In genomic region chr1:32538887-32539583, GRCh38 we compare ENCODE assay signal across 1 cellular context.
TF ChIP-seq lines count a peak whose summit lies in the region.

TSS of gene ZBTB8A (plus strand) at chr1:32539427. CDS start at chr1:32592932, 53,505 bp downstream.

TF ChIP-seq in HEK293, 187 proteins besides CTCF, POLR2A, EP300 and RAD21 (continued from another document and continues in another):
- TF ChIP-seq ELK4 (IDR thresholded peaks at IDR 0.05; ENCODE audit: borderline replicate concordance, low read depth, low read length) (no peak), ZEB2 (tag by site-specific recombination; IDR thresholded peaks at IDR 0.05) (peak; percentile 70; the same call in 1 of the 2 replicates), ZNF792 (tag by site-specific recombination; IDR thresholded peaks at IDR 0.05) (no peak), ZNF580 (tag by site-specific recombination; IDR thresholded peaks at IDR 0.05) (no peak), ZNF488 (tag by site-specific recombination; IDR thresholded peaks at IDR 0.05) (no peak), ZNF202 (tag by site-specific recombination; IDR thresholded peaks at IDR 0.05; ENCODE audit: borderline replicate concordance) (no peak), BCL11B (tag by site-specific recombination; IDR thresholded peaks at IDR 0.05; ENCODE audit: low read depth) (no peak), ZNF394 (tag by site-specific recombination; IDR thresholded peaks at IDR 0.05; ENCODE audit: borderline replicate concordance) (0 out of 2 replicates have a peak, but pooled peaks have one; percentile 41), ZNF518A (tag by site-specific recombination; conservative IDR thresholded peaks at IDR 0.05; ENCODE audit: low read depth) (no peak), ZNF133 (tag by site-specific recombination; IDR thresholded peaks at IDR 0.05) (no peak), SP7 (tag by site-specific recombination; IDR thresholded peaks at IDR 0.05) (peak; percentile 40; the same call in 1 of the 2 replicates), SP3 (tag by site-specific recombination; IDR thresholded peaks at IDR 0.05) (peak; percentile 34; the same call in 1 of the 2 replicates), ZNF433 (tag by site-specific recombination; IDR thresholded peaks at IDR 0.05; ENCODE audit: low read depth) (no peak), GLI2 (tag by site-specific recombination; IDR thresholded peaks at IDR 0.05; ENCODE audit: borderline replicate concordance, low read depth) (no peak), ZNF768 (tag by site-specific recombination; IDR thresholded peaks at IDR 0.05) (no peak), TCF7L2 (IDR thresholded peaks at IDR 0.05; ENCODE audit: borderline replicate concordance, low read depth, low read length) (no peak), ZNF248 (tag by site-specific recombination; IDR thresholded peaks at IDR 0.05) (no peak), ZNF19 (tag by site-specific recombination; IDR thresholded peaks at IDR 0.05; ENCODE audit: low read depth) (no peak), ZNF155 (tag by site-specific recombination; IDR thresholded peaks at IDR 0.05) (no peak), ZNF521 (tag by site-specific recombination; IDR thresholded peaks at IDR 0.05) (no peak), ZNF280C (tag by site-specific recombination; IDR thresholded peaks at IDR 0.05) (no peak), ZIC2 (tag by site-specific recombination; IDR thresholded peaks at IDR 0.05) (no peak), ZNF776 (tag by site-specific recombination; IDR thresholded peaks at IDR 0.05; ENCODE audit: borderline replicate concordance) (no peak), ZFP69B (tag by site-specific recombination; IDR thresholded peaks at IDR 0.05) (peak; percentile 98), PRDM4 (tag by site-specific recombination; IDR thresholded peaks at IDR 0.05) (no peak), KLF1 (tag by site-specific recombination; IDR thresholded peaks at IDR 0.05) (peak; percentile 73), ZNF324 (tag by site-specific recombination; IDR thresholded peaks at IDR 0.05) (no peak), MZF1 (tag by site-specific recombination; IDR thresholded peaks at IDR 0.05; ENCODE audit: borderline replicate concordance) (peak; percentile 91), SCRT1 (tag by site-specific recombination; IDR thresholded peaks at IDR 0.05; ENCODE audit: borderline replicate concordance) (no peak), OVOL3 (tag by site-specific recombination; IDR thresholded peaks at IDR 0.05) (no peak)
- TF ChIP-seq, protein P1, sequence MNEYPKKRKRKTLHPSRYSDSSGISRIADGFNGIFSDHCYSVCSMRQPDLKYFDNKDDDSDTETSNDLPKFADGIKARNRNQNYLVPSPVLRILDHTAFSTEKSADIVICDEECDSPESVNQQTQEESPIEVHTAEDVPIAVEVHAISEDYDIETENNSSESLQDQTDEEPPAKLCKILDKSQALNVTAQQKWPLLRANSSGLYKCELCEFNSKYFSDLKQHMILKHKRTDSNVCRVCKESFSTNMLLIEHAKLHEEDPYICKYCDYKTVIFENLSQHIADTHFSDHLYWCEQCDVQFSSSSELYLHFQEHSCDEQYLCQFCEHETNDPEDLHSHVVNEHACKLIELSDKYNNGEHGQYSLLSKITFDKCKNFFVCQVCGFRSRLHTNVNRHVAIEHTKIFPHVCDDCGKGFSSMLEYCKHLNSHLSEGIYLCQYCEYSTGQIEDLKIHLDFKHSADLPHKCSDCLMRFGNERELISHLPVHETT (tag by site-specific recombination; IDR thresholded peaks at IDR 0.05): no peak
- TF ChIP-seq, protein P2, sequence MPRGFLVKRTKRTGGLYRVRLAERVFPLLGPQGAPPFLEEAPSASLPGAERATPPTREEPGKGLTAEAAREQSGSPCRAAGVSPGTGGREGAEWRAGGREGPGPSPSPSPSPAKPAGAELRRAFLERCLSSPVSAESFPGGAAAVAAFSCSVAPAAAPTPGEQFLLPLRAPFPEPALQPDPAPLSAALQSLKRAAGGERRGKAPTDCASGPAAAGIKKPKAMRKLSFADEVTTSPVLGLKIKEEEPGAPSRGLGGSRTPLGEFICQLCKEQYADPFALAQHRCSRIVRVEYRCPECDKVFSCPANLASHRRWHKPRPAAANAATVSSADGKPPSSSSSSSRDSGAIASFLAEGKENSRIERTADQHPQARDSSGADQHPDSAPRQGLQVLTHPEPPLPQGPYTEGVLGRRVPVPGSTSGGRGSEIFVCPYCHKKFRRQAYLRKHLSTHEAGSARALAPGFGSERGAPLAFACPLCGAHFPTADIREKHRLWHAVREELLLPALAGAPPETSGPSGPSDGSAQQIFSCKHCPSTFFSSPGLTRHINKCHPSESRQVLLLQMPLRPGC (tag by site-specific recombination; IDR thresholded peaks at IDR 0.05): no peak
- TF ChIP-seq, protein P3, sequence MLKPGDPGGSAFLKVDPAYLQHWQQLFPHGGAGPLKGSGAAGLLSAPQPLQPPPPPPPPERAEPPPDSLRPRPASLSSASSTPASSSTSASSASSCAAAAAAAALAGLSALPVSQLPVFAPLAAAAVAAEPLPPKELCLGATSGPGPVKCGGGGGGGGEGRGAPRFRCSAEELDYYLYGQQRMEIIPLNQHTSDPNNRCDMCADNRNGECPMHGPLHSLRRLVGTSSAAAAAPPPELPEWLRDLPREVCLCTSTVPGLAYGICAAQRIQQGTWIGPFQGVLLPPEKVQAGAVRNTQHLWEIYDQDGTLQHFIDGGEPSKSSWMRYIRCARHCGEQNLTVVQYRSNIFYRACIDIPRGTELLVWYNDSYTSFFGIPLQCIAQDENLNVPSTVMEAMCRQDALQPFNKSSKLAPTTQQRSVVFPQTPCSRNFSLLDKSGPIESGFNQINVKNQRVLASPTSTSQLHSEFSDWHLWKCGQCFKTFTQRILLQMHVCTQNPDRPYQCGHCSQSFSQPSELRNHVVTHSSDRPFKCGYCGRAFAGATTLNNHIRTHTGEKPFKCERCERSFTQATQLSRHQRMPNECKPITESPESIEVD (tag by site-specific recombination; IDR thresholded peaks at IDR 0.05): no peak
- TF ChIP-seq, protein P4, sequence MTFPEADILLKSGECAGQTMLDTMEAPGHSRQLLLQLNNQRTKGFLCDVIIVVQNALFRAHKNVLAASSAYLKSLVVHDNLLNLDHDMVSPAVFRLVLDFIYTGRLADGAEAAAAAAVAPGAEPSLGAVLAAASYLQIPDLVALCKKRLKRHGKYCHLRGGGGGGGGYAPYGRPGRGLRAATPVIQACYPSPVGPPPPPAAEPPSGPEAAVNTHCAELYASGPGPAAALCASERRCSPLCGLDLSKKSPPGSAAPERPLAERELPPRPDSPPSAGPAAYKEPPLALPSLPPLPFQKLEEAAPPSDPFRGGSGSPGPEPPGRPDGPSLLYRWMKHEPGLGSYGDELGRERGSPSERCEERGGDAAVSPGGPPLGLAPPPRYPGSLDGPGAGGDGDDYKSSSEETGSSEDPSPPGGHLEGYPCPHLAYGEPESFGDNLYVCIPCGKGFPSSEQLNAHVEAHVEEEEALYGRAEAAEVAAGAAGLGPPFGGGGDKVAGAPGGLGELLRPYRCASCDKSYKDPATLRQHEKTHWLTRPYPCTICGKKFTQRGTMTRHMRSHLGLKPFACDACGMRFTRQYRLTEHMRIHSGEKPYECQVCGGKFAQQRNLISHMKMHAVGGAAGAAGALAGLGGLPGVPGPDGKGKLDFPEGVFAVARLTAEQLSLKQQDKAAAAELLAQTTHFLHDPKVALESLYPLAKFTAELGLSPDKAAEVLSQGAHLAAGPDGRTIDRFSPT (tag by site-specific recombination; IDR thresholded peaks at IDR 0.05): peak; percentile 89
- TF ChIP-seq, protein P5, sequence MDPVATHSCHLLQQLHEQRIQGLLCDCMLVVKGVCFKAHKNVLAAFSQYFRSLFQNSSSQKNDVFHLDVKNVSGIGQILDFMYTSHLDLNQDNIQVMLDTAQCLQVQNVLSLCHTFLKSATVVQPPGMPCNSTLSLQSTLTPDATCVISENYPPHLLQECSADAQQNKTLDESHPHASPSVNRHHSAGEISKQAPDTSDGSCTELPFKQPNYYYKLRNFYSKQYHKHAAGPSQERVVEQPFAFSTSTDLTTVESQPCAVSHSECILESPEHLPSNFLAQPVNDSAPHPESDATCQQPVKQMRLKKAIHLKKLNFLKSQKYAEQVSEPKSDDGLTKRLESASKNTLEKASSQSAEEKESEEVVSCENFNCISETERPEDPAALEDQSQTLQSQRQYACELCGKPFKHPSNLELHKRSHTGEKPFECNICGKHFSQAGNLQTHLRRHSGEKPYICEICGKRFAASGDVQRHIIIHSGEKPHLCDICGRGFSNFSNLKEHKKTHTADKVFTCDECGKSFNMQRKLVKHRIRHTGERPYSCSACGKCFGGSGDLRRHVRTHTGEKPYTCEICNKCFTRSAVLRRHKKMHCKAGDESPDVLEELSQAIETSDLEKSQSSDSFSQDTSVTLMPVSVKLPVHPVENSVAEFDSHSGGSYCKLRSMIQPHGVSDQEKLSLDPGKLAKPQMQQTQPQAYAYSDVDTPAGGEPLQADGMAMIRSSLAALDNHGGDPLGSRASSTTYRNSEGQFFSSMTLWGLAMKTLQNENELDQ (tag by site-specific recombination; IDR thresholded peaks at IDR 0.05; ENCODE audit: low read depth): no peak
